19 cellular contexts compared by ENCODE assay signal in genomic region chr11:129593098-129593497, GRCh38.
DNase-seq lines count a peak whose midpoint lies in the region; ATAC-seq and TF ChIP-seq lines count a peak whose summit lies in the region.
"Had no signal": no experiment of that assay in that cellular context is flagged by ENCODE, and none has a peak within 500 bp of the region (broad histone marks: within the 10 kb centered on the region; RNA-seq: fewer than 3 reads in every experiment).

No MANE protein-coding gene starts in this region.

- no peaks in the 10 kb centered on the region for H3K79me2 ChIP-seq in mammary epithelial cell (ENCODE audit: insufficient read depth, low read length)

- H3K4me2 ChIP-seq in mammary epithelial cell (ENCODE audit: insufficient read depth, low read depth, low read length) = no peak overlapping the region

- CTCF ChIA-PET in mammary epithelial cell (lab: Charles Lee; ENCODE audit: low non-redundant PET) = no interaction called here

- no TSS peak for BruUV-seq in mammary epithelial cell (replicated peaks; lab: Mats Ljungman, UMichigan)

- H3K36me3 ChIP-seq in mammary epithelial cell (ENCODE audit: insufficient read depth, low read length) (no peaks in the 10 kb centered on the region), mucosa of descending colon (ENCODE audit: low read depth) (no peaks in the 10 kb centered on the region), gastrocnemius medialis (no peaks in the 10 kb centered on the region)
- H3K36me3 ChIP-seq: brain microvascular endothelial cell, neutrophil, upper lobe of right lung had no signal

- peak; percentile 96 for DNase-seq in DMS79 treated with DMSO at 0.1 percent for 48 hours (lab: John Stamatoyannopoulos, UW)
- DNase-seq in NCI-H1048 (lab: John Stamatoyannopoulos, UW) = peak; percentile 92
- peak; percentile 33 for DNase-seq in mammary epithelial cell
- peak in 1 of 3 donors; percentile 3 for DNase-seq in mucosa of descending colon
- DNase-seq in substantia nigra (lab: John Stamatoyannopoulos, UW) = no peak
- DNase-seq in gastrocnemius medialis = no peak
- DNase-seq: activated CD4-positive, alpha-beta T cell treated with anti-CD3 and anti-CD28 coated beads for 1 hour; activated naive CD4-positive, alpha-beta T cell treated with anti-CD3 and anti-CD28 coated beads, Interleukin-2, amount 50 U/mL, for 16 hours; AML-193; brain microvascular endothelial cell; DND-41; MV-4-11; NCI-H524 treated with DMSO at 0.1 percent for 48 hours; upper lobe of right lung had no signal

- no peak overlapping the region for H2AFZ ChIP-seq in mammary epithelial cell (ENCODE audit: low read depth, low read length)

- no peak overlapping the region for H3K9ac ChIP-seq in mammary epithelial cell (ENCODE audit: insufficient read depth, low read length)

- H3K27me3 ChIP-seq in mammary epithelial cell (ENCODE audit: insufficient read depth, low read length) (no peaks in the 10 kb centered on the region), gastrocnemius medialis (no peaks in the 10 kb centered on the region)
- H3K27me3 ChIP-seq: brain microvascular endothelial cell, neutrophil, upper lobe of right lung had no signal

- no peak overlapping the region for H3K27ac ChIP-seq in mammary epithelial cell (ENCODE audit: insufficient read depth, low read depth, low read length)
- no peak overlapping the region for H3K27ac ChIP-seq in substantia nigra (ENCODE audit: low read depth, low read length, poor library complexity, severe bottlenecking)
- no peak overlapping the region for H3K27ac ChIP-seq in gastrocnemius medialis
- H3K27ac ChIP-seq: brain microvascular endothelial cell, neutrophil, upper lobe of right lung had no signal

- ATAC-seq in mucosa of descending colon (peak; percentile 81), gastrocnemius medialis (no peak), GM18907 (IDR thresholded peaks at IDR 0.05; ENCODE audit: unreplicated experiment) (no peak)
- ATAC-seq: HepG2; Right ventricle myocardium inferior; stimulated activated effector memory CD8-positive, alpha-beta T cell treated with anti-CD3 and anti-CD28 coated beads, Interleukin-12 subunit alpha, Interleukin-12 subunit beta, amount 100 ng/mL, for 72 hours; upper lobe of right lung had no signal

- dilution Hi-C loops in mammary epithelial cell (cut with HindIII; ENCODE audit: low sequenced_read_pairs) = no loop called here

- WGBS in mammary epithelial cell (ENCODE audit: low coverage, missing lambda C conversion rate) = 10% methylated on average over 2 of the region's 2 CpGs

- in situ Hi-C loops in mammary epithelial cell (cut with MboI; ENCODE audit: low sequenced_read_pairs in 2 of 2) = no loop called here
- in situ Hi-C loops in gastrocnemius medialis (cut with MboI; ENCODE audit: low sequenced_read_pairs in 4 of 4) = no loop called here

- H3K4me3 ChIP-seq in mammary epithelial cell (replicated peaks in 1 of 3; ENCODE audit: insufficient read depth in 1 of 3, low read depth in 2 of 3, low read length in 3 of 3) (no peak overlapping the region), mucosa of descending colon (no peak overlapping the region), gastrocnemius medialis (no peak overlapping the region)
- H3K4me3 ChIP-seq: upper lobe of right lung had no signal

- H3K9me3 ChIP-seq in mammary epithelial cell (replicated peaks; ENCODE audit: insufficient read depth, low read length) (no peaks in the 10 kb centered on the region), mucosa of descending colon (no peaks in the 10 kb centered on the region), gastrocnemius medialis (no peaks in the 10 kb centered on the region)
- H3K9me3 ChIP-seq: neutrophil, upper lobe of right lung had no signal

- no peaks in the 10 kb centered on the region for H4K20me1 ChIP-seq in mammary epithelial cell (ENCODE audit: insufficient read depth, low read length)

- H3K4me1 ChIP-seq in mammary epithelial cell (ENCODE audit: insufficient read depth, low read length) = no peaks in the 10 kb centered on the region
- H3K4me1 ChIP-seq in mucosa of descending colon (ENCODE audit: low read depth) = no peaks in the 10 kb centered on the region
- H3K4me1 ChIP-seq in gastrocnemius medialis = no peaks in the 10 kb centered on the region
- H3K4me1 ChIP-seq: upper lobe of right lung had no signal

- TF ChIP-seq POLR2A in gastrocnemius medialis (IDR thresholded peaks at IDR 0.05) = no peak

- TF ChIP-seq CTCF in mammary epithelial cell (conservative IDR thresholded peaks at IDR 0.05 in 1 of 2, IDR thresholded peaks at IDR 0.05 in 1 of 2; ENCODE audit: extremely low read depth in 1 of 2, insufficient read depth in 1 of 2, low read depth in 1 of 2, low read length in 2 of 2) (no peak), mucosa of descending colon (IDR thresholded peaks at IDR 0.05) (no peak), gastrocnemius medialis (IDR thresholded peaks at IDR 0.05 in 4 of 5, conservative IDR thresholded peaks at IDR 0.05 in 1 of 5) (no peak)

- intact Hi-C loops in mammary epithelial cell (cut with micrococcal nuclease) = no loop called here
- intact Hi-C loops in mucosa of descending colon (cut with DNase I, micrococcal nuclease) = no loop called here
- intact Hi-C loops in gastrocnemius medialis (cut with DNase I; ENCODE audit: low total_unique reads) = no loop called here

Comparison
In these comparisons a context has a peak if more than half of its experiments do, and no peak if none do; other contexts are left out.
1. DNase-seq: peak in DMS79 treated with DMSO at 0.1 percent for 48 hours (single experiment), NCI-H1048 (single experiment) and mammary epithelial cell (single experiment); none in substantia nigra (0 of 49) and gastrocnemius medialis (0 of 2).